Comparison of ENCODE assay signal across 8 cellular contexts in genomic region chr1:16163882-16164820, GRCh38. TPM values are rescaled to one million over a fixed set of nuclear protein-coding genes. Genes with fewer than 3 reads are reported as not detected.
DNase-seq lines count a peak whose midpoint lies in the region; ATAC-seq, FAIRE-seq and TF ChIP-seq lines count a peak whose summit lies in the region.

No MANE protein-coding gene starts in this region.

- H3K9me3 Mint-ChIP-seq in activated naive CD4-positive, alpha-beta T cell treated with anti-CD3 and anti-CD28 coated beads for 36 hours, result no peaks in the 10 kb centered on the region

- no peak overlapping the region for H3K4me3 Mint-ChIP-seq in activated naive CD4-positive, alpha-beta T cell treated with anti-CD3 and anti-CD28 coated beads for 36 hours

- H3K36me3 Mint-ChIP-seq in activated naive CD4-positive, alpha-beta T cell treated with anti-CD3 and anti-CD28 coated beads for 36 hours (ENCODE audit: low read depth), result no peaks in the 10 kb centered on the region

- intact Hi-C loops in activated naive CD4-positive, alpha-beta T cell treated with anti-CD3 and anti-CD28 coated beads for 36 hours (cut with micrococcal nuclease), result loop anchor here (10.0 kb wide), 3 partner anchors 201 to 639 kb away; partner anchors contain the start of genes CASP9, DNAJC16 and SZRD1
- intact Hi-C loops in pancreas (cut with DNase I), result no loop called here

- no peak overlapping the region for H3K27ac Mint-ChIP-seq in activated naive CD4-positive, alpha-beta T cell treated with anti-CD3 and anti-CD28 coated beads for 36 hours

- 57 to 61% methylated on average over 16 of the region's 16 CpGs for WGBS in pancreas, 2 donors

- DNase-seq in activated naive CD4-positive, alpha-beta T cell treated with anti-CD3 and anti-CD28 coated beads for 36 hours, result peak; percentile 69
- no peak for DNase-seq in activated naive CD4-positive, alpha-beta T cell treated with Interleukin-2 at 50 U/mL for 16 hours
- DNase-seq in NCI-H526 (lab: John Stamatoyannopoulos, UW) (peak; percentile 28 to 67), dermis microvascular lymphatic vessel endothelial cell (ENCODE audit: low read depth in 2 of 2) (peak; percentile 82 to 96), pancreas (no peak), SK-N-DZ (ENCODE audit: low spot score) (no peak), RPMI8226 (no peak), NAMALWA (ENCODE audit: low spot score) (no peak)

- CTCF ChIA-PET in activated naive CD4-positive, alpha-beta T cell treated with anti-CD3 and anti-CD28 coated beads for 36 hours (lab: Charles Lee), result interaction anchor here (1.1 kb wide), 1 partner anchor 82 kb away, joined by 5 read pairs; no protein-coding TSS in a partner anchor

- no peaks in the 10 kb centered on the region for H3K27me3 ChIP-seq in pancreas

- H3K4me1 Mint-ChIP-seq in activated naive CD4-positive, alpha-beta T cell treated with anti-CD3 and anti-CD28 coated beads for 36 hours (ENCODE audit: low read depth), result peaks cover 55% of the 10 kb centered on the region

- H3K4me3 ChIP-seq in pancreas, result no peak overlapping the region

- H3K27me3 Mint-ChIP-seq in activated naive CD4-positive, alpha-beta T cell treated with anti-CD3 and anti-CD28 coated beads for 36 hours (ENCODE audit: low read depth), result no peaks in the 10 kb centered on the region

- ATAC-seq in pancreas, result peak in 3 of 4 donors; percentile 39 to 70 (median 58)

- TF ChIP-seq CTCF in pancreas (IDR thresholded peaks at IDR 0.05), result no peak

- H3K27ac ChIP-seq in pancreas, result peak overlapping the region in 3 of 4 donors; percentile 17 to 71 (median 70)

- FAIRE-seq in pancreas (lab: Jason Lieb, UNC), result no peak

- H3K9me3 ChIP-seq in pancreas, result no peaks in the 10 kb centered on the region

- H3K4me1 ChIP-seq in pancreas, result peaks cover 0 to 5% (median 4%) of the 10 kb centered on the region in 3 donors

- H3K36me3 ChIP-seq in pancreas, result no peaks in the 10 kb centered on the region

RNA-seq across cellular contexts. Expression of gene EPHA2, which starts 8.3 kb away (rescaled TPM):
- total RNA-seq in activated naive CD4-positive, alpha-beta T cell treated with anti-CD3 and anti-CD28 coated beads for 36 hours, result under 1 TPM; 0.29 to 0.54 TPM
- total RNA-seq in dermis microvascular lymphatic vessel endothelial cell, result 71.1 and 112 TPM in 2 replicates
- 10 to 100 TPM in 3 of 6 donors, 1 to 10 TPM in 3; 6.5 to 11.8 (median 10.1) TPM for total RNA-seq in pancreas
- polyA plus RNA-seq in pancreas, result 10 to 100 TPM; 13.8 to 17.1 TPM
- 0.08 TPM in 1 of 2 replicates, not detected in the other for polyA plus RNA-seq in SK-N-DZ (2014; cell fraction: cytosol; rRNA removed)
- 0.05 TPM in 1 of 2 replicates, not detected in the other for polyA plus RNA-seq in SK-N-DZ (2014; cell fraction: nucleus; rRNA removed)

RNA-seq across cellular contexts. Expression of gene ARHGEF19, which starts 48.3 kb away (rescaled TPM):
- total RNA-seq in activated naive CD4-positive, alpha-beta T cell treated with anti-CD3 and anti-CD28 coated beads for 36 hours, result 1 to 10 TPM; 5.3 to 5.9 TPM
- total RNA-seq in dermis microvascular lymphatic vessel endothelial cell (4.0 and 4.4 TPM in 2 replicates), pancreas (10 to 100 TPM in 2 of 6 donors, 1 to 10 TPM in 4; 5.0 to 10.7 (median 7.9) TPM)
- polyA plus RNA-seq in pancreas, result 10 to 100 TPM; 15.6 to 17.1 TPM
- 9.4 and 19.9 TPM in 2 replicates for polyA plus RNA-seq in SK-N-DZ (2014; cell fraction: cytosol; rRNA removed)
- 41.7 and 43.1 TPM in 2 replicates for polyA plus RNA-seq in SK-N-DZ (2014; cell fraction: nucleus; rRNA removed)

Comparison
In these comparisons a context has a peak if more than half of its experiments do, and no peak if none do; other contexts are left out.
1. DNase-seq: peak in activated naive CD4-positive, alpha-beta T cell treated with anti-CD3 and anti-CD28 coated beads for 36 hours (single experiment), NCI-H526 (2 of 2) and dermis microvascular lymphatic vessel endothelial cell (2 of 2); none in activated naive CD4-positive, alpha-beta T cell treated with Interleukin-2 at 50 U/mL for 16 hours (single experiment), pancreas (0 of 6), SK-N-DZ (single experiment), RPMI8226 (single experiment) and NAMALWA (single experiment).
2. RNA of gene EPHA2, which starts 8.3 kb away (total RNA-seq): 71.1 to 112 TPM in dermis microvascular lymphatic vessel endothelial cell and 6.5 to 11.8 TPM in pancreas; 0.29 to 0.54 TPM in activated naive CD4-positive, alpha-beta T cell treated with anti-CD3 and anti-CD28 coated beads for 36 hours; every median in the first group is over 4 times any median in the second.